In the genomic region with DNA sequence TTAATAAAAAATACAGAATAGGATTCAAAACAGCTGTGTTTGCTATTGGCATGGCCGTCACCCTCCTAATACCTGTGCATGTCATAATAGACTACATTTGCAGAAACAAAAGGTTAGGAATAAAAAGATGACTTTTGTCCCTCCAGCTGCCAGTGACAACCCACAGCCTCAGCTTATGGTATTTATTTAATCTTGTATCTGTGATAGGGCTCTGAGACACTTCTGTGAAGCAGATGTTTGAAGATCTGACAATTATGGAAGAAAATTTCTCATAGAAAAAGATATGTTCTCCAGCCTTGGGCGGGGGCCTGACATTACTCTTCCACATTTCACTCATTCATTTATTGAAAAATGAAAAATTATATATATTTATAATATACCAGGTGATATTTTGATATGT, we compare ENCODE assay signal across 24 cellular contexts.
DNase-seq lines count a peak whose midpoint lies in the region; ATAC-seq and TF ChIP-seq lines count a peak whose summit lies in the region.
"Had no signal": no experiment of that assay in that cellular context is flagged by ENCODE, and none has a peak within 500 bp of the region (broad histone marks: within the 10 kb centered on the region; RNA-seq: fewer than 3 reads in every experiment).

No MANE protein-coding gene starts in this region.

- H3K9me3 ChIP-seq in BE2C (no peaks in the 10 kb centered on the region), mesenchymal stem cell (ENCODE audit: control insufficient read depth, low read length) (no peaks in the 10 kb centered on the region)
- H3K9me3 ChIP-seq: A549, BLaER1, SJSA1 had no signal

- H3K18ac ChIP-seq in mesenchymal stem cell (ENCODE audit: low read depth in 1 of 2, low read length in 2 of 2) = no peak overlapping the region

- H3K14ac ChIP-seq in mesenchymal stem cell (ENCODE audit: low read length in 2 of 2) = no peak overlapping the region

- no peak overlapping the region for H2AFZ ChIP-seq in mesenchymal stem cell (ENCODE audit: low read depth, low read length)
- H2AFZ ChIP-seq: hepatocyte had no signal

- CTCF ChIA-PET in activated CD4-positive, alpha-beta T cell treated with anti-CD3 and anti-CD28 coated beads, Interleukin-2, amount 10 ng/mL, durations not matched to agents 7 days and 5 days (lab: Charles Lee) = interaction anchor here (0.9 to 2.0 kb wide), 3 partner anchors 15 to 61 kb away, joined by 3 to 7 read pairs (median 3); no protein-coding TSS in a partner anchor

- H2AK5ac ChIP-seq in mesenchymal stem cell (ENCODE audit: low read length, severe bottlenecking) = no peak overlapping the region

- POLR2A ChIA-PET in activated CD4-positive, alpha-beta T cell treated with anti-CD3 and anti-CD28 coated beads, Interleukin-2, amount 10 ng/mL, durations not matched to agents 7 days and 5 days (lab: Charles Lee) = interaction anchor here (2.7 kb wide), 1 partner anchor 36 kb away, joined by 13 read pairs; no protein-coding TSS in a partner anchor

- ATAC-seq in natural killer cell treated with Interleukin-12 subunit alpha and Interleukin-12 subunit beta and Interleukin-15 and Interleukin-18, amount 100 ng/mL, for 72 hours = no peak
- ATAC-seq: A549, esophagus mucosa, HCT116, left ventricle myocardium superior had no signal

- no peak overlapping the region for H4K8ac ChIP-seq in mesenchymal stem cell (ENCODE audit: low read length)

- H3K4me1 Mint-ChIP-seq in activated CD4-positive, alpha-beta T cell treated with anti-CD3 and anti-CD28 coated beads, Interleukin-2, amount 10 ng/mL, durations not matched to agents 7 days and 5 days = peaks cover 80% of the 10 kb centered on the region
- peaks cover 90% of the 10 kb centered on the region for H3K4me1 Mint-ChIP-seq in activated naive CD8-positive, alpha-beta T cell (ENCODE audit: low read depth)
- H3K4me1 Mint-ChIP-seq in natural killer cell treated with Interleukin-12 subunit alpha and Interleukin-12 subunit beta and Interleukin-15 and Interleukin-18, amount 100 ng/mL, for 72 hours (ENCODE audit: low read depth in 2 of 2) = peaks cover 62 to 75% of the 10 kb centered on the region in 2 donors

- no peak overlapping the region for H3K9ac ChIP-seq in mesenchymal stem cell (ENCODE audit: low read length)
- H3K9ac ChIP-seq: BLaER1 had no signal

- peak overlapping the region; percentile 94 for H3K27ac Mint-ChIP-seq in activated CD4-positive, alpha-beta T cell treated with anti-CD3 and anti-CD28 coated beads, Interleukin-2, amount 10 ng/mL, durations not matched to agents 7 days and 5 days
- peak overlapping the region; percentile 93 for H3K27ac Mint-ChIP-seq in activated naive CD8-positive, alpha-beta T cell
- H3K27ac Mint-ChIP-seq in natural killer cell treated with Interleukin-12 subunit alpha and Interleukin-12 subunit beta and Interleukin-15 and Interleukin-18, amount 100 ng/mL, for 72 hours = peak overlapping the region; percentile 94

- no peak overlapping the region for H3K4me3 Mint-ChIP-seq in activated CD4-positive, alpha-beta T cell treated with anti-CD3 and anti-CD28 coated beads, Interleukin-2, amount 10 ng/mL, durations not matched to agents 7 days and 5 days
- H3K4me3 Mint-ChIP-seq in activated naive CD8-positive, alpha-beta T cell = no peak overlapping the region
- H3K4me3 Mint-ChIP-seq in natural killer cell treated with Interleukin-12 subunit alpha and Interleukin-12 subunit beta and Interleukin-15 and Interleukin-18, amount 100 ng/mL, for 72 hours = peak overlapping the region; percentile 83

- no peak overlapping the region for H3K4ac ChIP-seq in mesenchymal stem cell (ENCODE audit: low read depth in 1 of 2, low read length in 2 of 2)

- H3K27me3 ChIP-seq in BE2C (no peaks in the 10 kb centered on the region), mesenchymal stem cell (ENCODE audit: control insufficient read depth in 1 of 2, insufficient read depth in 1 of 2, low read length in 2 of 2) (no peaks in the 10 kb centered on the region)
- H3K27me3 ChIP-seq: BLaER1, hepatocyte, SJSA1 had no signal

- no peak for TF ChIP-seq CTCF in BE2C (IDR thresholded peaks at IDR 0.05; ENCODE audit: low read depth, low read length)

- H3K4me3 ChIP-seq in BE2C (ENCODE audit: low read depth, low read length) (no peak overlapping the region), mesenchymal stem cell (ENCODE audit: insufficient read depth in 1 of 2, low read depth in 1 of 2, low read length in 2 of 2) (no peak overlapping the region)
- H3K4me3 ChIP-seq: A549, BLaER1, hepatocyte, SJSA1 had no signal

- H2BK120ac ChIP-seq in mesenchymal stem cell (ENCODE audit: low read depth, low read length) = no peak overlapping the region

- peaks cover 23% of the 10 kb centered on the region for H3K36me3 Mint-ChIP-seq in activated CD4-positive, alpha-beta T cell treated with anti-CD3 and anti-CD28 coated beads, Interleukin-2, amount 10 ng/mL, durations not matched to agents 7 days and 5 days (ENCODE audit: low read depth)
- peaks cover 3% of the 10 kb centered on the region for H3K36me3 Mint-ChIP-seq in activated naive CD8-positive, alpha-beta T cell
- H3K36me3 Mint-ChIP-seq in natural killer cell treated with Interleukin-12 subunit alpha and Interleukin-12 subunit beta and Interleukin-15 and Interleukin-18, amount 100 ng/mL, for 72 hours = no peaks in the 10 kb centered on the region

- peaks cover 25% of the 10 kb centered on the region for H3K79me1 ChIP-seq in mesenchymal stem cell (replicated peaks; ENCODE audit: low read length, poor library complexity, severe bottlenecking)

- H2BK12ac ChIP-seq in mesenchymal stem cell (ENCODE audit: low read length in 2 of 2) = no peak overlapping the region

- H3K23ac ChIP-seq in mesenchymal stem cell (ENCODE audit: low read length in 2 of 2) = no peak overlapping the region

- H3K36me3 ChIP-seq in BE2C = no peaks in the 10 kb centered on the region
- H3K36me3 ChIP-seq in mesenchymal stem cell (ENCODE audit: control insufficient read depth in 1 of 2, insufficient read depth in 2 of 2, low read depth in 1 of 2, low read length in 2 of 2) = no peaks in the 10 kb centered on the region
- H3K36me3 ChIP-seq: SJSA1 had no signal

- no peak for DNase-seq in activated CD4-positive, alpha-beta T cell treated with anti-CD3 and anti-CD28 coated beads, Interleukin-2, amount 10 ng/mL, durations not matched to agents 7 days and 5 days
- no peak for DNase-seq in activated CD4-positive, alpha-beta T cell treated with anti-CD3 and anti-CD28 coated beads for 4 hours
- DNase-seq in NCI-H146 treated with DMSO at 0.1 percent for 48 hours (lab: John Stamatoyannopoulos, UW; ENCODE audit: unreplicated experiment) (peak; percentile 62), cerebellar cortex (ENCODE audit: low spot score) (no peak), BE2C (no peak), mesenchymal stem cell (no peak)
- DNase-seq in natural killer cell treated with Interleukin-12 subunit alpha and Interleukin-12 subunit beta and Interleukin-15 and Interleukin-18, amount 100 ng/mL, for 72 hours (ENCODE audit: low spot score) = no peak
- DNase-seq: activated CD4-positive, alpha-beta T cell treated with anti-CD3 and anti-CD28 coated beads, Interleukin-2, amount 50 U/mL, for 1 hour; activated gamma-delta T cell treated with Interleukin-2 at 50 U/mL for 16 hours; GF-D8; KBM-7; left ventricle myocardium superior; midbrain; NCI-H1694; NCI-H2171 treated with DMSO at 0.1 percent for 48 hours; NCI-H69; T-helper 2 cell had no signal

- no peak overlapping the region for H3K4me2 ChIP-seq in mesenchymal stem cell (ENCODE audit: low read length, poor library complexity, severe bottlenecking)
- H3K4me2 ChIP-seq: A549, hepatocyte had no signal

- H3K4me1 ChIP-seq in BE2C (no peaks in the 10 kb centered on the region; the same call in 1 of the 2 replicates), mesenchymal stem cell (ENCODE audit: control insufficient read depth, insufficient read depth, low read depth, low read length) (peaks cover 6% of the 10 kb centered on the region)

- no peak overlapping the region for H4K91ac ChIP-seq in mesenchymal stem cell (ENCODE audit: low read length)

- H3K9me3 Mint-ChIP-seq in activated CD4-positive, alpha-beta T cell treated with anti-CD3 and anti-CD28 coated beads, Interleukin-2, amount 10 ng/mL, durations not matched to agents 7 days and 5 days = no peaks in the 10 kb centered on the region
- no peaks in the 10 kb centered on the region for H3K9me3 Mint-ChIP-seq in activated naive CD8-positive, alpha-beta T cell (ENCODE audit: low read depth)
- H3K9me3 Mint-ChIP-seq in natural killer cell treated with Interleukin-12 subunit alpha and Interleukin-12 subunit beta and Interleukin-15 and Interleukin-18, amount 100 ng/mL, for 72 hours = no peaks in the 10 kb centered on the region

- no peak overlapping the region for H3K27ac ChIP-seq in mesenchymal stem cell (ENCODE audit: low read length, poor library complexity, severe bottlenecking)
- H3K27ac ChIP-seq: A549, hepatocyte, SJSA1 had no signal

- no peak overlapping the region for H2BK5ac ChIP-seq in mesenchymal stem cell (ENCODE audit: low read depth, low read length, poor library complexity, severe bottlenecking)

- H3K27me3 Mint-ChIP-seq in activated CD4-positive, alpha-beta T cell treated with anti-CD3 and anti-CD28 coated beads, Interleukin-2, amount 10 ng/mL, durations not matched to agents 7 days and 5 days = no peaks in the 10 kb centered on the region
- no peaks in the 10 kb centered on the region for H3K27me3 Mint-ChIP-seq in activated naive CD8-positive, alpha-beta T cell
- H3K27me3 Mint-ChIP-seq in natural killer cell treated with Interleukin-12 subunit alpha and Interleukin-12 subunit beta and Interleukin-15 and Interleukin-18, amount 100 ng/mL, for 72 hours = no peaks in the 10 kb centered on the region

- H2BK15ac ChIP-seq in mesenchymal stem cell (ENCODE audit: low read depth, poor library complexity, severe bottlenecking) = no peak overlapping the region

- no CpG with 5 or more reads among the region's 2 CpGs for WGBS in mesenchymal stem cell
